Comparison of ENCODE assay signal across 1 cellular context in genomic region chr22:35400335-35400680, GRCh38.
TF ChIP-seq lines count a peak whose summit lies in the region.

No MANE protein-coding gene starts in this region.

TF ChIP-seq in K562, 482 proteins besides CTCF, POLR2A, EP300 and RAD21 (continued from another document):
- TF ChIP-seq, protein P1, sequence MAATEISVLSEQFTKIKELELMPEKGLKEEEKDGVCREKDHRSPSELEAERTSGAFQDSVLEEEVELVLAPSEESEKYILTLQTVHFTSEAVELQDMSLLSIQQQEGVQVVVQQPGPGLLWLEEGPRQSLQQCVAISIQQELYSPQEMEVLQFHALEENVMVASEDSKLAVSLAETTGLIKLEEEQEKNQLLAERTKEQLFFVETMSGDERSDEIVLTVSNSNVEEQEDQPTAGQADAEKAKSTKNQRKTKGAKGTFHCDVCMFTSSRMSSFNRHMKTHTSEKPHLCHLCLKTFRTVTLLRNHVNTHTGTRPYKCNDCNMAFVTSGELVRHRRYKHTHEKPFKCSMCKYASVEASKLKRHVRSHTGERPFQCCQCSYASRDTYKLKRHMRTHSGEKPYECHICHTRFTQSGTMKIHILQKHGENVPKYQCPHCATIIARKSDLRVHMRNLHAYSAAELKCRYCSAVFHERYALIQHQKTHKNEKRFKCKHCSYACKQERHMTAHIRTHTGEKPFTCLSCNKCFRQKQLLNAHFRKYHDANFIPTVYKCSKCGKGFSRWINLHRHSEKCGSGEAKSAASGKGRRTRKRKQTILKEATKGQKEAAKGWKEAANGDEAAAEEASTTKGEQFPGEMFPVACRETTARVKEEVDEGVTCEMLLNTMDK (IDR thresholded peaks at IDR 0.05; ENCODE audit: borderline replicate concordance, insufficient read depth, low read depth, low read length, poor library complexity, severe bottlenecking): no peak
- TF ChIP-seq, protein P2, sequence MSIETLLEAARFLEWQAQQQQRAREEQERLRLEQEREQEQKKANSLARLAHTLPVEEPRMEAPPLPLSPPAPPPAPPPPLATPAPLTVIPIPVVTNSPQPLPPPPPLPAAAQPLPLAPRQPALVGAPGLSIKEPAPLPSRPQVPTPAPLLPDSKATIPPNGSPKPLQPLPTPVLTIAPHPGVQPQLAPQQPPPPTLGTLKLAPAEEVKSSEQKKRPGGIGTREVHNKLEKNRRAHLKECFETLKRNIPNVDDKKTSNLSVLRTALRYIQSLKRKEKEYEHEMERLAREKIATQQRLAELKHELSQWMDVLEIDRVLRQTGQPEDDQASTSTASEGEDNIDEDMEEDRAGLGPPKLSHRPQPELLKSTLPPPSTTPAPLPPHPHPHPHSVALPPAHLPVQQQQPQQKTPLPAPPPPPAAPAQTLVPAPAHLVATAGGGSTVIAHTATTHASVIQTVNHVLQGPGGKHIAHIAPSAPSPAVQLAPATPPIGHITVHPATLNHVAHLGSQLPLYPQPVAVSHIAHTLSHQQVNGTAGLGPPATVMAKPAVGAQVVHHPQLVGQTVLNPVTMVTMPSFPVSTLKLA (conservative IDR thresholded peaks at IDR 0.05): peak in 1 of 2 experiments; percentile 33; a peak in 1 of 4 replicates
- TF ChIP-seq CHD1 (IDR thresholded peaks at IDR 0.05; ENCODE audit: low read length) (peak; percentile 73), YBX1 (IDR thresholded peaks at IDR 0.05) (no peak), EP400 (IDR thresholded peaks at IDR 0.05) (no peak), TAF7 (tag; IDR thresholded peaks at IDR 0.05) (peak; percentile 33; the same call in 1 of the 2 replicates)
